In the genomic region with DNA sequence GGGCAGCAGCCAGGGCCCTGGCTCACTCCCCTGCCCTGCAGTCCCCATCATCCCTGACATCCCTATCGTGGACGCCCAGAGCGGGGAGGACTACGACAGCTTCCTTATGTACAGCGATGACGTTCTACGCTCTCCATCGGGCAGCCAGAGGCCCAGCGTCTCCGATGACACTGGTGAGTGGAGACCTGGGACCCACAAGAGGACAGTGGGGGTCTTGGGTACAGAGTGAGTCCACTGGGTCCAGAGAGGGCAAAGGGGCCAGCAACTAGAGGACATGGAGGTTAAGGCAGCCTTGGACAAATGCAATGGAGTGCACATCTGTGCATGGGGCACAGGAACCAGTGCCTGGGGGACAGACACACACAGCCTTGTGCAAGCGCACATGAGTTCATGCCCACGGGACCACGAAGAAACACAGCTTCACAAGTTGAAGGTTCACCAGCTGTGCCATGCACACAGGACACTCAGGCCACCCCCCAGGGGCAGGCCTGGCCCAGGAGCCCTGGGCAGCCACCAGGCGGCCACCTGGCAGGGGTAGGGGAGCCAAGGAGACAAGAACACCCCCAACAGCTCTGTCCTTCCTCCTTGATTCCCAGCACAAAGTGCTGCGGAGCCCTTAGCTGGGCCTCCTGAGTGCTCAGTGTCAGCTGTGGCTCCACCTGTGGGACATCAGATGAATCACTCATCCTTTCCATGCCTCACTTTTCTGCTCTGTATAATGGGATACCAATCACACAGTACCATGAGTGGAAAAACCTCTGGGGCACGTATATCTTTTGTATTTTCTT, we compare ENCODE assay signal across 17 cellular contexts. TPM values are rescaled to one million over a fixed set of nuclear protein-coding genes. Genes with fewer than 3 reads are reported as not detected.
A peak's percentile ranks its signal among the peaks of the same experiment; 100 is the strongest.
DNase-seq lines count a peak whose midpoint lies in the region; ATAC-seq, FAIRE-seq and TF ChIP-seq lines count a peak whose summit lies in the region.
"Had no signal": no experiment of that assay in that cellular context is flagged by ENCODE, and none has a peak within 500 bp of the region (broad histone marks: within the 10 kb centered on the region; RNA-seq: fewer than 3 reads in every experiment).

No MANE protein-coding gene starts in this region.

- H3K4me3 Mint-ChIP-seq in CD4-positive, alpha-beta T cell, result peak overlapping the region; percentile 48
- H3K4me3 Mint-ChIP-seq in immature natural killer cell, result peak overlapping the region; percentile 44 to 66 (median 63)

- H3K9me3 ChIP-seq in CD4-positive, alpha-beta T cell (ENCODE audit: control insufficient read depth, low read length), result no peaks in the 10 kb centered on the region
- no peaks in the 10 kb centered on the region for H3K9me3 ChIP-seq in SU-DHL-6 (ENCODE audit: insufficient read depth, low read length)
- H3K9me3 ChIP-seq: gastrocnemius medialis, tibial artery had no signal

- H3K9ac ChIP-seq in SU-DHL-6 (ENCODE audit: low read length), result peak overlapping the region; percentile 48; the same call in 1 of the 2 replicates

- peak; percentile 58 for FAIRE-seq in GM12891 (lab: Jason Lieb, UNC)
- FAIRE-seq: colon, D721Med had no signal

- H3K4me1 Mint-ChIP-seq in CD4-positive, alpha-beta T cell (ENCODE audit: low read depth), result peaks cover 12% of the 10 kb centered on the region
- peaks cover 17% of the 10 kb centered on the region in 2 donors for H3K4me1 Mint-ChIP-seq in immature natural killer cell

- CTCF ChIA-PET in CD4-positive, alpha-beta T cell (lab: Charles Lee), result interaction anchor here (0.8 to 2.6 kb wide), 15 partner anchors 11 to 482 kb away, joined by 3 to 51 read pairs (median 6); a partner anchor contains a TSS

- H3F3A ChIP-seq in SU-DHL-6 (ENCODE audit: insufficient read depth), result peaks cover 4% of the 10 kb centered on the region; the same call in 1 of the 2 replicates

- peak overlapping the region; percentile 64 for H2AFZ ChIP-seq in SU-DHL-6 (ENCODE audit: low read depth, low read length, severe bottlenecking)

- TF ChIP-seq CTCF in CD4-positive, alpha-beta T cell (IDR thresholded peaks at IDR 0.05), result no peak
- TF ChIP-seq CTCF in SU-DHL-6 (IDR thresholded peaks at IDR 0.05; ENCODE audit: insufficient read depth, low read length, poor library complexity, severe bottlenecking), result peak; percentile 35

- intact Hi-C loops in CD4-positive, alpha-beta T cell (cut with DNase I, micrococcal nuclease), result loop anchor here in 1 of 2 experiments (1.0 to 10.0 kb wide), 4 partner anchors 35 to 488 kb away; a partner anchor contains a TSS

- no peaks in the 10 kb centered on the region for H3K36me3 Mint-ChIP-seq in CD4-positive, alpha-beta T cell (ENCODE audit: low read depth)
- no peaks in the 10 kb centered on the region for H3K36me3 Mint-ChIP-seq in immature natural killer cell

- H3K27ac Mint-ChIP-seq in CD4-positive, alpha-beta T cell, result no peak overlapping the region
- peak overlapping the region in 1 of 6 donors; percentile 24 for H3K27ac Mint-ChIP-seq in immature natural killer cell

- no peaks in the 10 kb centered on the region for H3K36me3 ChIP-seq in SU-DHL-6 (ENCODE audit: low read length)
- H3K36me3 ChIP-seq: gastrocnemius medialis had no signal

- H3K79me2 ChIP-seq in SU-DHL-6 (ENCODE audit: insufficient read depth, low read length), result no peaks in the 10 kb centered on the region

- H3K27ac ChIP-seq in CD4-positive, alpha-beta T cell (ENCODE audit: low read depth, low read length), result no peak overlapping the region
- H3K27ac ChIP-seq in SU-DHL-6 (ENCODE audit: low read depth, low read length), result no peak overlapping the region

- POLR2A ChIA-PET in CD4-positive, alpha-beta T cell (lab: Charles Lee), result interaction anchor here (0.7 to 3.3 kb wide), 12 partner anchors 13 to 236 kb away, joined by 3 to 58 read pairs (median 6); a partner anchor contains a TSS

- H3K9me3 Mint-ChIP-seq in CD4-positive, alpha-beta T cell, result no peaks in the 10 kb centered on the region
- H3K9me3 Mint-ChIP-seq in immature natural killer cell, result no peaks in the 10 kb centered on the region

- peak overlapping the region; percentile 52 for H3K4me2 ChIP-seq in SU-DHL-6 (ENCODE audit: low read depth, low read length, poor library complexity, severe bottlenecking)

- ATAC-seq in CD4-positive, alpha-beta T cell (ENCODE audit: poor library complexity), result no peak
- no peak for ATAC-seq in GM18502 (IDR thresholded peaks at IDR 0.05; ENCODE audit: poor library complexity, unreplicated experiment)
- ATAC-seq in GM18909 (IDR thresholded peaks at IDR 0.05; ENCODE audit: poor library complexity, unreplicated experiment), result no peak

- TF ChIP-seq POLR2A in GM12891 (IDR thresholded peaks at IDR 0.05; ENCODE audit: low read depth, low read length), result no peak

- peaks cover 3% of the 10 kb centered on the region for H3K27me3 Mint-ChIP-seq in CD4-positive, alpha-beta T cell
- H3K27me3 Mint-ChIP-seq in immature natural killer cell (ENCODE audit: low read depth in 3 of 3), result peaks cover 3 to 5% (median 3%) of the 10 kb centered on the region in 3 donors

- DNase-seq in CD4-positive, alpha-beta T cell, result no peak
- no peak for DNase-seq in GM12891 (ENCODE audit: insufficient read length, low spot score)
- no peak for DNase-seq in immature natural killer cell
- DNase-seq in UCSD-AML1 (lab: John Stamatoyannopoulos, UW; ENCODE audit: unreplicated experiment), result no peak
- no peak for DNase-seq in stimulated activated CD4-positive, alpha-beta T cell treated with anti-CD3 and anti-CD28 coated beads, Interleukin-12 subunit alpha, Interleukin-12 subunit beta, amount 100 ng/mL, for 4 hours
- DNase-seq: activated effector memory CD4-positive, alpha-beta T cell treated with Interleukin-2 at 50 U/mL for 16 hours; gastrocnemius medialis; GOT3; NCI-H1092; NK-92 treated with Interleukin-12 subunit alpha and Interleukin-12 subunit beta, amount 100 ng/mL, for 24 hours; T-helper 9 cell; tibial artery had no signal

- no peaks in the 10 kb centered on the region for H4K20me1 ChIP-seq in SU-DHL-6 (ENCODE audit: low read depth, low read length)

- H3K4me3 ChIP-seq in SU-DHL-6 (ENCODE audit: insufficient read depth, low read length, poor library complexity, severe bottlenecking), result no peak overlapping the region

- no peaks in the 10 kb centered on the region for H3K9me2 ChIP-seq in SU-DHL-6 (replicated peaks; ENCODE audit: insufficient read depth, low read length)

- no peaks in the 10 kb centered on the region for H3K27me3 ChIP-seq in CD4-positive, alpha-beta T cell (ENCODE audit: control insufficient read depth, insufficient read depth, low read length)
- no peaks in the 10 kb centered on the region for H3K27me3 ChIP-seq in SU-DHL-6 (ENCODE audit: low read length)
- H3K27me3 ChIP-seq: gastrocnemius medialis, tibial artery had no signal

TF ChIP-seq in GM12891, 5 proteins besides CTCF, POLR2A, EP300 and RAD21:
- TF ChIP-seq POU2F2 (IDR thresholded peaks at IDR 0.05; ENCODE audit: low read depth, low read length), result no peak
- no peak for TF ChIP-seq POLR2AphosphoS5 (IDR thresholded peaks at IDR 0.05; ENCODE audit: low read depth, low read length)
- no peak for TF ChIP-seq PAX5 (IDR thresholded peaks at IDR 0.05; ENCODE audit: insufficient read depth, low read length, severe bottlenecking)
- no peak for TF ChIP-seq TAF1 (IDR thresholded peaks at IDR 0.05; ENCODE audit: low read depth, low read length)
- TF ChIP-seq SPI1 (IDR thresholded peaks at IDR 0.05; ENCODE audit: low read depth, low read length), result no peak

RNA-seq across cellular contexts. Expression of a gene that starts 12.4 kb away (rescaled TPM):
- 1 to 10 TPM; 5.9 to 6.0 TPM for total RNA-seq in CD4-positive, alpha-beta T cell
- 18.8 TPM for polyA plus RNA-seq in GM12891 (2012; ENCODE audit: low read depth, missing spikeins)
- polyA plus RNA-seq in immature natural killer cell, result 10 to 100 TPM; 25.1 to 86.7 (median 30.7) TPM

RNA-seq across cellular contexts. Expression of a gene that starts 31.3 kb away (rescaled TPM):
- 1 to 10 TPM in 1 of 2 experiments, under 1 TPM in 1; 0.81 to 1.3 TPM for total RNA-seq in CD4-positive, alpha-beta T cell
- 1.2 TPM for polyA plus RNA-seq in GM12891 (2012; ENCODE audit: low read depth, missing spikeins)
- under 1 TPM in 1 of 3 donors, not detected in 2; 0.24 TPM for polyA plus RNA-seq in immature natural killer cell

RNA-seq across cellular contexts. Expression of a gene that starts 32.0 kb away (rescaled TPM):
- 10 to 100 TPM; 33.7 to 36.1 TPM for total RNA-seq in CD4-positive, alpha-beta T cell
- polyA plus RNA-seq in GM12891 (2012; ENCODE audit: low read depth, missing spikeins), result 20.3 TPM
- polyA plus RNA-seq in immature natural killer cell, result 10 to 100 TPM; 26.0 to 48.4 (median 34.4) TPM
